27 cellular contexts compared by ENCODE assay signal in genomic region chr5:157047898-157048297, GRCh38. TPM values are rescaled to one million over a fixed set of nuclear protein-coding genes. Genes with fewer than 3 reads are reported as not detected.
DNase-seq lines count a peak whose midpoint lies in the region; ATAC-seq, FAIRE-seq and TF ChIP-seq lines count a peak whose summit lies in the region.
"Had no signal": no experiment of that assay in that cellular context is flagged by ENCODE, and none has a peak within 500 bp of the region (broad histone marks: within the 10 kb centered on the region; RNA-seq: fewer than 3 reads in every experiment).

No MANE protein-coding gene starts in this region.

- no peak for FAIRE-seq in A549 (lab: Jason Lieb, UNC)
- FAIRE-seq: bronchial epithelial cell, H54 had no signal

- H3K4me1 ChIP-seq in A549 (peaks cover 86% of the 10 kb centered on the region), right atrium auricular region (no peaks in the 10 kb centered on the region)
- H3K4me1 ChIP-seq: tibial nerve had no signal

- no peak for TF ChIP-seq EP300 in A549 (IDR thresholded peaks at IDR 0.05)

- TF ChIP-seq RAD21 in A549 (conservative IDR thresholded peaks at IDR 0.05 in 1 of 2, IDR thresholded peaks at IDR 0.05 in 1 of 2) = no peak

- no peak for TF ChIP-seq CTCF in A549 (IDR thresholded peaks at IDR 0.05)
- no peak for TF ChIP-seq CTCF in right atrium auricular region (IDR thresholded peaks at IDR 0.05)

- DNase-seq in A549 (ENCODE audit: low read depth in 1 of 2, low spot score in 1 of 2) (no peak), right atrium auricular region (ENCODE audit: low spot score) (no peak), ecto neural progenitor cell (ENCODE audit: low spot score) (no peak), NCI-H2171 treated with DMSO at 0.1 percent for 48 hours (lab: John Stamatoyannopoulos, UW) (no peak)
- DNase-seq: activated CD4-positive, alpha-beta memory T cell treated with anti-CD3 and anti-CD28 coated beads for 36 hours; activated CD4-positive, CD25-positive, alpha-beta regulatory T cell; activated gamma-delta T cell treated with Interleukin-2 at 50 U/mL for 16 hours; activated T-cell treated with anti-CD3 and anti-CD28 coated beads, Interleukin-2, amount 50 U/mL, for 1 hour; amygdala; Calu3; EL; glutamatergic neuron; NCI-H1092 treated with DMSO at 0.1 percent for 48 hours; NCI-H1930; NCI-H345; NCI-H774; stimulated activated CD4-positive, alpha-beta T cell treated with anti-CD3 and anti-CD28 coated beads, Interleukin-2, amount 100 ng/mL, for 48 hours had no signal

- H3K4me2 ChIP-seq in A549 = no peak overlapping the region; the same call in 2 of the 3 replicates

- POLR2A ChIA-PET in A549 (lab: Yijun Ruan, JAX) = no interaction called here

- H3K4me3 ChIP-seq in A549 (no peak overlapping the region), right atrium auricular region (no peak overlapping the region)
- H3K4me3 ChIP-seq: tibial nerve had no signal

- ATAC-seq in A549 (no peak), GM18858 (IDR thresholded peaks at IDR 0.05; ENCODE audit: unreplicated experiment) (peak; percentile 74), GM21786 (IDR thresholded peaks at IDR 0.05; ENCODE audit: unreplicated experiment) (peak; percentile 63), HG03378 (IDR thresholded peaks at IDR 0.05; ENCODE audit: unreplicated experiment) (peak; percentile 58), HG02840 (IDR thresholded peaks at IDR 0.05; ENCODE audit: low FRiP score, unreplicated experiment) (no peak)

- CTCF ChIA-PET in A549 (lab: Yijun Ruan, JAX) = interaction anchor here (0.6 to 3.6 kb wide), 4 partner anchors 8 to 84 kb away, joined by 3 to 17 read pairs (median 10); partner anchors contain the start of gene HAVCR1

- H3K27ac ChIP-seq in A549 (peak overlapping the region; percentile 89 to 94), right atrium auricular region (no peak overlapping the region)
- H3K27ac ChIP-seq: HL-60, tibial nerve had no signal

- no peak for TF ChIP-seq POLR2A in A549 (IDR thresholded peaks at IDR 0.05; ENCODE audit: low read length)

- H3K9me3 ChIP-seq in A549 (no peaks in the 10 kb centered on the region), right atrium auricular region (no peaks in the 10 kb centered on the region)
- H3K9me3 ChIP-seq: tibial nerve had no signal

- H3K27me3 ChIP-seq in right atrium auricular region = no peaks in the 10 kb centered on the region
- H3K27me3 ChIP-seq: tibial nerve had no signal

- H3K36me3 ChIP-seq in right atrium auricular region = no peaks in the 10 kb centered on the region
- H3K36me3 ChIP-seq: tibial nerve had no signal

- 84% methylated on average over 5 of the region's 5 CpGs for WGBS in A549 (ENCODE audit: missing lambda C conversion rate)

TF ChIP-seq in A549, 52 proteins besides CTCF, POLR2A, EP300 and RAD21:
- TF ChIP-seq E2F6 (IDR thresholded peaks at IDR 0.05; ENCODE audit: borderline replicate concordance, low read depth) = no peak
- no peak for TF ChIP-seq PHF8 (IDR thresholded peaks at IDR 0.05; ENCODE audit: borderline replicate concordance, low read depth)
- no peak for TF ChIP-seq ZNF302 (CRISPR knock-in tag; IDR thresholded peaks at IDR 0.05)
- TF ChIP-seq KDM5A (IDR thresholded peaks at IDR 0.05) = no peak
- no peak for TF ChIP-seq NFE2L2 (conservative IDR thresholded peaks at IDR 0.05; ENCODE audit: low read length)
- TF ChIP-seq RNF2 (IDR thresholded peaks at IDR 0.05; ENCODE audit: borderline replicate concordance, low read depth) = no peak
- no peak for TF ChIP-seq MAFK (IDR thresholded peaks at IDR 0.05; ENCODE audit: partially characterized antibody)
- TF ChIP-seq ELK1 (IDR thresholded peaks at IDR 0.05; ENCODE audit: low read depth, low read length) = no peak
- TF ChIP-seq ATOH8 (CRISPR knock-in tag; IDR thresholded peaks at IDR 0.05; ENCODE audit: low read depth) = no peak
- TF ChIP-seq FOSB (CRISPR knock-in tag; IDR thresholded peaks at IDR 0.05) = no peak
- TF ChIP-seq TFCP2L1 (CRISPR knock-in tag; IDR thresholded peaks at IDR 0.05) = no peak
- no peak for TF ChIP-seq EHF (CRISPR knock-in tag; IDR thresholded peaks at IDR 0.05)
- no peak for TF ChIP-seq MAX (IDR thresholded peaks at IDR 0.05)
- no peak for TF ChIP-seq FOXS1 (CRISPR knock-in tag; IDR thresholded peaks at IDR 0.05)

RNA-seq across cellular contexts. Expression of gene HAVCR1, which starts 11.0 kb away (rescaled TPM):
- 94.7 and 143 TPM in 2 replicates for polyA plus RNA-seq in A549 (2011; rRNA removed)
- polyA plus RNA-seq in A549 (2012; cell fraction: cytosol; rRNA removed) = 58.3 and 77.3 TPM in 2 replicates
- 48.5 and 87.7 TPM in 2 replicates for polyA plus RNA-seq in A549 (2012; cell fraction: nucleus; rRNA removed)
- 99.1 to 103 TPM (median 101 TPM) in 3 replicates for polyA plus RNA-seq in A549 (2017; fragmentation: RNase III; extraction: RNeasy Plus Mini Kit Qiagen cat#74134 plus additional on column Dnase treatment)
- polyA minus RNA-seq in A549 (2011; rRNA and poly(A)+ RNA removed) = 328 and 421 TPM in 2 replicates
- total RNA-seq in right atrium auricular region = not detected
- total RNA-seq: A673, bronchial epithelial cell had no signal
- polyA plus RNA-seq: BJ had no signal

Comparison
In these comparisons a context has a peak if more than half of its experiments do, and no peak if none do; other contexts are left out.
1. ATAC-seq: peak in GM18858 (single experiment), GM21786 (single experiment) and HG03378 (single experiment); none in A549 (0 of 2) and HG02840 (single experiment).
2. H3K27ac ChIP-seq: peak in A549 (2 of 2); none in right atrium auricular region (0 of 2).